Comparison of ENCODE assay signal across 27 cellular contexts in the genomic region with DNA sequence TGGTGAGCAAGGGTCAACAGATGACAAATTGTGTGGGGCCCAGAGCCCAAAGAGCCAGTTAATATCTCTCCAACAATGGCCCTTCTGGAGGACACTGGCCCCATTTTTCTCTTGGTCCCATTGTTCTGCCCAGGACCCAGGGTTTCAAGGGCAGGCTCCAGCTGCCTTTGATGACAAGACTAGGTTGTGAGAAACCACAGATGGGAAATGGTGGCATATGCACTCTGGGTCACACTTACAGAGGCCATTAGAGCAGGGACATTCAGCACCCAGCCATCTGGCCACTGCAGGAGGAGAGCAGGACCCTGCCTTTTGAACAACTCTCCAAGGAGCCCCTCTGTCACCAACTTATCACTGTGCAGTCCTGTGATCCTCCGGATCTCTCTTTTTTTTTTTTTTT. TPM values are rescaled to one million over a fixed set of nuclear protein-coding genes. Genes with fewer than 3 reads are reported as not detected.
A peak's percentile ranks its signal among the peaks of the same experiment; 100 is the strongest.
DNase-seq lines count a peak whose midpoint lies in the region; ATAC-seq and TF ChIP-seq lines count a peak whose summit lies in the region.
"Had no signal": no experiment of that assay in that cellular context is flagged by ENCODE, and none has a peak within 500 bp of the region (broad histone marks: within the 10 kb centered on the region; RNA-seq: fewer than 3 reads in every experiment).

No MANE protein-coding gene starts in this region.

- H3K79me2 ChIP-seq in smooth muscle cell (ENCODE audit: low read depth): no peaks in the 10 kb centered on the region

- H3K4me1 Mint-ChIP-seq in glutamatergic neuron (ENCODE audit: low read depth, unreplicated experiment): peaks cover 10% of the 10 kb centered on the region
- H3K4me1 Mint-ChIP-seq in activated naive CD8-positive, alpha-beta T cell treated with anti-CD3 and anti-CD28 coated beads, Interleukin-2, amount 50 U/mL, for 24 hours: no peaks in the 10 kb centered on the region
- H3K4me1 Mint-ChIP-seq: CD14-positive monocyte; CD4-positive, alpha-beta memory T cell; CD4-positive, CD25-positive, alpha-beta regulatory T cell; CD8-positive, alpha-beta memory T cell had no signal

- H3K4me3 ChIP-seq in smooth muscle cell: no peak overlapping the region
- H3K4me3 ChIP-seq: BLaER1, GM12878 had no signal

- DNase-seq in glutamatergic neuron (peak; percentile 61), medulla oblongata (ENCODE audit: extremely low spot score) (peak; percentile 2), pons (ENCODE audit: low spot score) (peak; percentile 33), smooth muscle cell (lab: John Stamatoyannopoulos, UW; ENCODE audit: unreplicated experiment) (no peak), activated gamma-delta T cell treated with Interleukin-2 at 50 U/mL for 16 hours (no peak)
- no peak for DNase-seq in activated naive CD8-positive, alpha-beta T cell treated with anti-CD3 and anti-CD28 coated beads, Interleukin-2, amount 50 U/mL, for 24 hours
- DNase-seq: 8988T; ACHN; BE2C; CD4-positive, alpha-beta memory T cell; CD4-positive, CD25-positive, alpha-beta regulatory T cell; CD8-positive, alpha-beta memory T cell; COR-L47; DMS 273 treated with DMSO at 0.1 percent for 48 hours; DMS153; DMS53; DMS79; DND-41; EL; GDM1 had no signal

- no peaks in the 10 kb centered on the region for H3K36me3 ChIP-seq in smooth muscle cell (ENCODE audit: low read depth)
- H3K36me3 ChIP-seq: BE2C, BLaER1 had no signal

- H3K27ac ChIP-seq in smooth muscle cell (ENCODE audit: low read depth): no peak overlapping the region
- H3K27ac ChIP-seq: BLaER1 had no signal

- peak overlapping the region; percentile 89 for H3K27ac Mint-ChIP-seq in glutamatergic neuron (ENCODE audit: unreplicated experiment)
- no peak overlapping the region for H3K27ac Mint-ChIP-seq in activated naive CD8-positive, alpha-beta T cell treated with anti-CD3 and anti-CD28 coated beads, Interleukin-2, amount 50 U/mL, for 24 hours
- H3K27ac Mint-ChIP-seq: CD14-positive monocyte; CD4-positive, alpha-beta memory T cell; CD4-positive, CD25-positive, alpha-beta regulatory T cell; CD8-positive, alpha-beta memory T cell had no signal

- H3K9me3 Mint-ChIP-seq in glutamatergic neuron (ENCODE audit: unreplicated experiment): peaks cover 8% of the 10 kb centered on the region
- no peaks in the 10 kb centered on the region for H3K9me3 Mint-ChIP-seq in activated naive CD8-positive, alpha-beta T cell treated with anti-CD3 and anti-CD28 coated beads, Interleukin-2, amount 50 U/mL, for 24 hours
- H3K9me3 Mint-ChIP-seq: CD4-positive, alpha-beta memory T cell; CD8-positive, alpha-beta memory T cell had no signal

- no peaks in the 10 kb centered on the region for H3K36me3 Mint-ChIP-seq in glutamatergic neuron (ENCODE audit: unreplicated experiment)
- no peaks in the 10 kb centered on the region for H3K36me3 Mint-ChIP-seq in activated naive CD8-positive, alpha-beta T cell treated with anti-CD3 and anti-CD28 coated beads, Interleukin-2, amount 50 U/mL, for 24 hours (ENCODE audit: low read depth)
- H3K36me3 Mint-ChIP-seq: CD14-positive monocyte; CD4-positive, alpha-beta memory T cell; CD4-positive, CD25-positive, alpha-beta regulatory T cell; CD8-positive, alpha-beta memory T cell had no signal

- no peaks in the 10 kb centered on the region for H3K27me3 ChIP-seq in smooth muscle cell (ENCODE audit: low read depth)
- H3K27me3 ChIP-seq: BE2C, BLaER1 had no signal

- no peak overlapping the region for H3K4me3 Mint-ChIP-seq in glutamatergic neuron (ENCODE audit: unreplicated experiment)
- H3K4me3 Mint-ChIP-seq in activated naive CD8-positive, alpha-beta T cell treated with anti-CD3 and anti-CD28 coated beads, Interleukin-2, amount 50 U/mL, for 24 hours: no peak overlapping the region
- H3K4me3 Mint-ChIP-seq: CD14-positive monocyte; CD4-positive, alpha-beta memory T cell; CD4-positive, CD25-positive, alpha-beta regulatory T cell; CD8-positive, alpha-beta memory T cell had no signal

- 92% methylated on average over 1 of the region's 1 CpG for WGBS in smooth muscle cell (ENCODE audit: low lambda C conversion rate)

- no peak for ATAC-seq in activated naive CD8-positive, alpha-beta T cell treated with anti-CD3 and anti-CD28 coated beads, Interleukin-2, amount 50 U/mL, for 24 hours
- ATAC-seq: GM12878 had no signal

- H3K9me3 ChIP-seq in smooth muscle cell (replicated peaks; ENCODE audit: low read depth): no peaks in the 10 kb centered on the region
- H3K9me3 ChIP-seq: BE2C, BLaER1 had no signal

- no peaks in the 10 kb centered on the region for H4K20me1 ChIP-seq in smooth muscle cell (ENCODE audit: low read depth)
- H4K20me1 ChIP-seq: BLaER1 had no signal

- H2AFZ ChIP-seq in smooth muscle cell (ENCODE audit: low read depth): no peak overlapping the region

- no peaks in the 10 kb centered on the region for H3F3A ChIP-seq in smooth muscle cell (ENCODE audit: low read depth)

- H3K4me1 ChIP-seq in smooth muscle cell (ENCODE audit: low read depth): no peaks in the 10 kb centered on the region
- H3K4me1 ChIP-seq: BE2C, BLaER1 had no signal

- no peak overlapping the region for H3K4me2 ChIP-seq in smooth muscle cell
- H3K4me2 ChIP-seq: BLaER1 had no signal

- peaks cover 7% of the 10 kb centered on the region for H3K27me3 Mint-ChIP-seq in glutamatergic neuron (ENCODE audit: unreplicated experiment)
- H3K27me3 Mint-ChIP-seq in activated naive CD8-positive, alpha-beta T cell treated with anti-CD3 and anti-CD28 coated beads, Interleukin-2, amount 50 U/mL, for 24 hours: no peaks in the 10 kb centered on the region

- H3K9ac ChIP-seq in smooth muscle cell (ENCODE audit: low read depth): no peak overlapping the region
- H3K9ac ChIP-seq: BLaER1 had no signal

- TF ChIP-seq CTCF in glutamatergic neuron (IDR thresholded peaks at IDR 0.05; ENCODE audit: partially characterized antibody, unreplicated experiment) (no peak), smooth muscle cell (IDR thresholded peaks at IDR 0.05; ENCODE audit: borderline replicate concordance, insufficient read depth, poor library complexity, severe bottlenecking) (no peak)

RNA-seq across cellular contexts. Expression of a gene that starts 49.7 kb away (rescaled TPM):
- 0.98 TPM for total RNA-seq in glutamatergic neuron (ENCODE audit: unreplicated experiment)
- not detected in 2 replicates for total RNA-seq in smooth muscle cell
- polyA plus RNA-seq in smooth muscle cell: not detected in 2 replicates
- total RNA-seq: A673; CD4-positive, alpha-beta memory T cell; CD4-positive, CD25-positive, alpha-beta regulatory T cell; CD8-positive, alpha-beta memory T cell; Daoy; G401; GM12878 had no signal
- polyA plus RNA-seq: AG04450; CD14-positive monocyte; CD4-positive, alpha-beta memory T cell; CD4-positive, CD25-positive, alpha-beta regulatory T cell; CD8-positive, alpha-beta memory T cell had no signal

RNA-seq across cellular contexts. Expression of a gene that starts 58.8 kb away (rescaled TPM):
- total RNA-seq in glutamatergic neuron (ENCODE audit: unreplicated experiment): 239 TPM
- 169 and 200 TPM in 2 replicates for total RNA-seq in smooth muscle cell
- 126 and 131 TPM in 2 replicates for polyA plus RNA-seq in smooth muscle cell

Comparison
In these comparisons a context has a peak if more than half of its experiments do, and no peak if none do; other contexts are left out.
1. DNase-seq: peak in glutamatergic neuron (single experiment), medulla oblongata (single experiment) and pons (single experiment); none in activated naive CD8-positive, alpha-beta T cell treated with anti-CD3 and anti-CD28 coated beads, Interleukin-2, amount 50 U/mL, for 24 hours (single experiment), smooth muscle cell (single experiment) and activated gamma-delta T cell treated with Interleukin-2 at 50 U/mL for 16 hours (single experiment).